Comparison of ENCODE assay signal across 9 cellular contexts in genomic region chr1:29121951-29122661, GRCh38. TPM values are rescaled to one million over a fixed set of nuclear protein-coding genes. Genes with fewer than 3 reads are reported as not detected.
DNase-seq lines count a peak whose midpoint lies in the region; ATAC-seq, FAIRE-seq and TF ChIP-seq lines count a peak whose summit lies in the region.
"Had no signal": no experiment of that assay in that cellular context is flagged by ENCODE, and none has a peak within 500 bp of the region (broad histone marks: within the 10 kb centered on the region; RNA-seq: fewer than 3 reads in every experiment).

No MANE protein-coding gene starts in this region.

- intact Hi-C loops in prostate gland (cut with DNase I): loop anchor here (2.0 to 5.0 kb wide), 4 partner anchors 39 to 235 kb away; no protein-coding TSS in a partner anchor

- no peak overlapping the region for H3K27ac Mint-ChIP-seq in T-cell

- peak overlapping the region; percentile 47 to 76 (median 54) for H3K4me3 Mint-ChIP-seq in T-cell

- peaks cover 3% of the 10 kb centered on the region for H3K4me1 ChIP-seq in prostate gland (replicated peaks)

- TF ChIP-seq POLR2A in prostate gland (IDR thresholded peaks at IDR 0.05): no peak

- H3K4me1 Mint-ChIP-seq in T-cell: peaks cover 9 to 20% (median 11%) of the 10 kb centered on the region in 3 donors

- POLR2A ChIA-PET in T-cell (lab: Charles Lee): interaction anchor here in 1 of 2 donors (0.6 kb wide), 1 partner anchor 9 kb away, joined by 3 read pairs; no protein-coding TSS in a partner anchor

- peaks cover 11 to 25% of the 10 kb centered on the region in 2 donors for H3K27me3 Mint-ChIP-seq in T-cell

- DNase-seq in ELR (ENCODE audit: low read depth) (peak; percentile 44), T-cell (peak in 1 of 34 experiments; percentile 18), glomerular visceral epithelial cell (ENCODE audit: extremely low spot score) (peak; percentile 60), prostate gland (ENCODE audit: low spot score) (no peak), GM19239 (ENCODE audit: insufficient read length, low spot score) (no peak), mesenteric fat pad (ENCODE audit: low spot score) (no peak)
- DNase-seq in activated CD8-positive, alpha-beta memory T cell treated with anti-CD3 and anti-CD28 coated beads, Interleukin-2, amount 50 U/mL, for 4 hours: no peak

- no peak for FAIRE-seq in GM19239 (lab: Jason Lieb, UNC)

- TF ChIP-seq CTCF in prostate gland (IDR thresholded peaks at IDR 0.05): peak in 1 of 4 experiments; percentile 5

- H3K36me3 Mint-ChIP-seq in T-cell: peaks cover 17% of the 10 kb centered on the region

- ATAC-seq in T-cell (replicated peaks in 1 of 4): no peak
- ATAC-seq in GM21528 (IDR thresholded peaks at IDR 0.05; ENCODE audit: low FRiP score, unreplicated experiment): no peak

- peak overlapping the region; percentile 50 to 52 for H3K4me3 ChIP-seq in prostate gland

- WGBS in prostate gland: 1% methylated on average over 59 of the region's 75 CpGs

- H3K9me3 Mint-ChIP-seq in T-cell: no peaks in the 10 kb centered on the region

- H3K9me3 ChIP-seq in prostate gland: no peaks in the 10 kb centered on the region

- H3K27me3 ChIP-seq in prostate gland (replicated peaks; ENCODE audit: insufficient read depth): no peaks in the 10 kb centered on the region

- CTCF ChIA-PET in T-cell (lab: Charles Lee): interaction anchor here (0.6 to 1.0 kb wide), 2 partner anchors 80 to 549 kb away, joined by 3 to 4 read pairs; no protein-coding TSS in a partner anchor

- peak overlapping the region; percentile 83 to 90 for H3K27ac ChIP-seq in prostate gland
- H3K27ac ChIP-seq: KMS-11 had no signal

- H3K36me3 ChIP-seq in prostate gland: no peaks in the 10 kb centered on the region

RNA-seq across cellular contexts. Expression of gene TMEM200B, which starts 1.6 kb away (rescaled TPM):
- total RNA-seq in T-cell (under 1 TPM in 3 of 5 donors, not detected in 2; 0.12 to 0.16 (median 0.16) TPM), prostate gland (10 to 100 TPM; 13.0 to 58.0 TPM), mesenteric fat pad (15.1 TPM)

RNA-seq across cellular contexts. Expression of gene SRSF4, which starts 59.6 kb away (rescaled TPM):
- total RNA-seq in T-cell (10 to 100 TPM; 76.0 to 90.4 (median 78.9) TPM), prostate gland (10 to 100 TPM; 55.2 to 65.7 TPM), mesenteric fat pad (103 TPM)

Comparison
In these comparisons a context has a peak if more than half of its experiments do, and no peak if none do; other contexts are left out.
1. DNase-seq: peak in ELR (single experiment) and glomerular visceral epithelial cell (single experiment); none in prostate gland (single experiment), activated CD8-positive, alpha-beta memory T cell treated with anti-CD3 and anti-CD28 coated beads, Interleukin-2, amount 50 U/mL, for 4 hours (single experiment), GM19239 (single experiment) and mesenteric fat pad (single experiment).
2. RNA of gene TMEM200B, which starts 1.6 kb away (total RNA-seq): 13.0 to 58.0 TPM in prostate gland and 15.1 TPM in mesenteric fat pad (single experiment); 0.12 to 0.16 TPM in T-cell; every median in the first group is over 10 times any median in the second.